ENCODE assay signal across 29 cellular contexts in the genomic region with DNA sequence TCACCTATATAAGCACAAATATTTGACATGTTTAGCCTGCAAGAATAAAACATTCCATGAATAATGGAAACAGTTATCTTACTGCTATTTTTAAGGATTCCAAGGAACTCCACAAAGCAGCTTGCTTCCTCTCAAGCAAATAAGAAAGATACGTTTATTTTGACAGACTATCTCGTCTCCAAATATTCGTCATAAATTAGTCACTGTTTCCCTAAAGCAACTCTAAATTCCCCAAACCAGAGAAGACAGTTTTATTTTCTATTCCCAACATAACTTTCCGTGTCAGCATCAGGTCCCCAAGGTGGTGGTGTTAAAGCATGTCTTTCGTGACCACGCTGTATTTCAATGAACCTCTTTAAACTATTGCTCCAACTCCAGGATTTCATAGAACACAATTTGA. TPM values are rescaled to one million over a fixed set of nuclear protein-coding genes. Genes with fewer than 3 reads are reported as not detected.
"Had no signal": no experiment of that assay in that cellular context is flagged by ENCODE, and none has a peak within 500 bp of the region (broad histone marks: within the 10 kb centered on the region; RNA-seq: fewer than 3 reads in every experiment).

No MANE protein-coding gene starts in this region.

- H3K4me1 ChIP-seq: gastrocnemius medialis, lower lobe of right lung, stomach, transverse colon, uterus had no signal

- H3K27ac Mint-ChIP-seq: activated B cell treated with CpG ODN at 0.5 μM for 24 hours; activated CD4-positive, alpha-beta T cell treated with anti-CD3 and anti-CD28 coated beads for 36 hours; activated naive CD8-positive, alpha-beta T cell treated with anti-CD3 and anti-CD28 coated beads for 36 hours; dendritic cell treated with granulocyte-macrophage colony-stimulating factor and Interleukin-4, amounts not matched to agents 40 ng/mL and 50 ng/mL, for 4 days; stimulated activated memory B cell treated with anti-CD40 and anti-IgM and Interleukin-4, amounts not matched to agents 10 μg/mL and 1 μg/mL and 100 μg/mL, for 72 hours had no signal

- H3K36me3 ChIP-seq: cardiac muscle cell, gastrocnemius medialis, heart left ventricle, lower lobe of right lung, stomach, transverse colon, uterus had no signal

- H3K4me3 Mint-ChIP-seq: activated B cell treated with CpG ODN at 0.5 μM for 24 hours; activated CD4-positive, alpha-beta T cell treated with anti-CD3 and anti-CD28 coated beads for 36 hours; activated naive CD8-positive, alpha-beta T cell treated with anti-CD3 and anti-CD28 coated beads for 36 hours; activated T-cell treated with anti-CD3 and anti-CD28 coated beads, Interleukin-2, amount 50 U/mL, for 4 hours; dendritic cell treated with granulocyte-macrophage colony-stimulating factor and Interleukin-4, amounts not matched to agents 40 ng/mL and 50 ng/mL, for 4 days; stimulated activated memory B cell treated with anti-CD40 and anti-IgM and Interleukin-4, amounts not matched to agents 10 μg/mL and 1 μg/mL and 100 μg/mL, for 72 hours had no signal

- H3K4me3 ChIP-seq: cardiac muscle cell, gastrocnemius medialis, heart left ventricle, lower lobe of right lung, mucosa of descending colon, stomach, transverse colon, uterus had no signal

- DNase-seq: activated B cell treated with CpG ODN at 0.5 μM for 24 hours; activated CD4-positive, alpha-beta T cell treated with anti-CD3 and anti-CD28 coated beads for 36 hours; activated CD4-positive, alpha-beta T cell treated with anti-CD3 and anti-CD28 coated beads, Interleukin-2, amount 50 U/mL, for 4 hours; activated CD8-positive, alpha-beta memory T cell treated with anti-CD3 and anti-CD28 coated beads for 24 hours; activated CD8-positive, alpha-beta memory T cell treated with anti-CD3 and anti-CD28 coated beads, Interleukin-2, amount 50 U/mL, for 4 hours; activated naive CD4-positive, alpha-beta T cell treated with Interleukin-2 at 50 U/mL for 16 hours; activated naive CD8-positive, alpha-beta T cell treated with anti-CD3 and anti-CD28 coated beads for 36 hours; activated T-cell treated with anti-CD3 and anti-CD28 coated beads, Interleukin-2, amount 50 U/mL, for 4 hours; amygdala; effector CD4-positive, alpha-beta T cell; erythroblast; gastrocnemius medialis; heart left ventricle; kidney; lower lobe of right lung; mesendoderm; mucosa of descending colon; occipital lobe; small intestine; stimulated activated CD4-positive, alpha-beta T cell treated with anti-CD3 and anti-CD28 coated beads, Interleukin-15, amount 100 ng/mL, for 24 hours; stomach; T1000; transverse colon; uterus had no signal

- H3K27me3 Mint-ChIP-seq: activated B cell treated with CpG ODN at 0.5 μM for 24 hours; activated CD4-positive, alpha-beta T cell treated with anti-CD3 and anti-CD28 coated beads for 36 hours; dendritic cell treated with granulocyte-macrophage colony-stimulating factor and Interleukin-4, amounts not matched to agents 40 ng/mL and 50 ng/mL, for 4 days; stimulated activated memory B cell treated with anti-CD40 and anti-IgM and Interleukin-4, amounts not matched to agents 10 μg/mL and 1 μg/mL and 100 μg/mL, for 72 hours had no signal

- H3K36me3 Mint-ChIP-seq: activated naive CD8-positive, alpha-beta T cell treated with anti-CD3 and anti-CD28 coated beads for 36 hours; stimulated activated memory B cell treated with anti-CD40 and anti-IgM and Interleukin-4, amounts not matched to agents 10 μg/mL and 1 μg/mL and 100 μg/mL, for 72 hours had no signal

- ATAC-seq: activated CD4-positive, alpha-beta T cell treated with anti-CD3 and anti-CD28 coated beads for 36 hours; activated T-cell treated with anti-CD3 and anti-CD28 coated beads, Interleukin-2, amount 50 U/mL, for 4 hours; gastrocnemius medialis; heart left ventricle; lower lobe of right lung; mucosa of descending colon; sciatic nerve; stimulated activated memory B cell treated with anti-CD40 and anti-IgM and Interleukin-4, amounts not matched to agents 10 μg/mL and 1 μg/mL and 100 μg/mL, for 72 hours had no signal

- H3K9me3 Mint-ChIP-seq: activated B cell treated with CpG ODN at 0.5 μM for 24 hours; activated naive CD8-positive, alpha-beta T cell treated with anti-CD3 and anti-CD28 coated beads for 36 hours; dendritic cell treated with granulocyte-macrophage colony-stimulating factor and Interleukin-4, amounts not matched to agents 40 ng/mL and 50 ng/mL, for 4 days; stimulated activated memory B cell treated with anti-CD40 and anti-IgM and Interleukin-4, amounts not matched to agents 10 μg/mL and 1 μg/mL and 100 μg/mL, for 72 hours had no signal

- H3K27me3 ChIP-seq: cardiac muscle cell, gastrocnemius medialis, heart left ventricle, stomach, transverse colon, uterus had no signal

- H3K9me3 ChIP-seq: gastrocnemius medialis, heart left ventricle, lower lobe of right lung, mucosa of descending colon, stomach, transverse colon, uterus had no signal

- H3K27ac ChIP-seq: cardiac muscle cell, gastrocnemius medialis, heart left ventricle, lower lobe of right lung, stomach, transverse colon, uterus had no signal

- H3K4me1 Mint-ChIP-seq: activated B cell treated with CpG ODN at 0.5 μM for 24 hours; activated CD4-positive, alpha-beta T cell treated with anti-CD3 and anti-CD28 coated beads for 36 hours; activated naive CD8-positive, alpha-beta T cell treated with anti-CD3 and anti-CD28 coated beads for 36 hours; stimulated activated memory B cell treated with anti-CD40 and anti-IgM and Interleukin-4, amounts not matched to agents 10 μg/mL and 1 μg/mL and 100 μg/mL, for 72 hours had no signal

RNA-seq across cellular contexts. Expression of gene DKK2, which starts 24.3 kb away (rescaled TPM):
- total RNA-seq: activated B cell treated with CpG ODN at 0.5 μM for 24 hours; activated CD4-positive, alpha-beta T cell treated with anti-CD3 and anti-CD28 coated beads for 36 hours; activated naive CD8-positive, alpha-beta T cell treated with anti-CD3 and anti-CD28 coated beads for 36 hours; activated T-cell treated with anti-CD3 and anti-CD28 coated beads, Interleukin-2, amount 50 U/mL, for 4 hours; T-helper 1 cell treated with Interleukin-12 subunit alpha and Interleukin-12 subunit beta and Interleukin-4 antibody, amounts not matched to agents 30 ng/mL and 1 ng/mL, for 36 hours had no signal
